ENCODE assay signal across 26 cellular contexts in genomic region chr21:37748351-37748750, GRCh38.
"Had no signal": no experiment of that assay in that cellular context is flagged by ENCODE, and none has a peak within 500 bp of the region (broad histone marks: within the 10 kb centered on the region; RNA-seq: fewer than 3 reads in every experiment).

No MANE protein-coding gene starts in this region.

- H3K4me1 ChIP-seq: body of pancreas, Peyer's patch, SJCRH30 had no signal

- H3K9me3 ChIP-seq: body of pancreas, Peyer's patch, SJCRH30, SK-N-SH had no signal

- H3K27ac ChIP-seq: body of pancreas, Peyer's patch, RWPE1, SJCRH30, VCaP had no signal

- H3K27me3 Mint-ChIP-seq: activated CD4-positive, alpha-beta memory T cell treated with anti-CD3 and anti-CD28 coated beads, Interleukin-2, amount 10 ng/mL, durations not matched to agents 7 days and 5 days; activated naive CD4-positive, alpha-beta T cell treated with anti-CD3 and anti-CD28 coated beads, Interleukin-2, amount 10 ng/mL, durations not matched to agents 7 days and 5 days had no signal

- H3K9ac ChIP-seq: SK-N-SH had no signal

- H3K27me3 ChIP-seq: body of pancreas, Peyer's patch, SJCRH30 had no signal

- DNase-seq: activated CD4-positive, alpha-beta memory T cell treated with anti-CD3 and anti-CD28 coated beads, Interleukin-2, amount 10 ng/mL, durations not matched to agents 7 days and 5 days; activated CD4-positive, alpha-beta T cell treated with anti-CD3 and anti-CD28 coated beads for 36 hours; activated CD4-positive, alpha-beta T cell treated with anti-CD3 and anti-CD28 coated beads, Interleukin-2, amount 50 U/mL, for 1 hour; activated gamma-delta T cell treated with Interleukin-2 at 50 U/mL for 16 hours; activated naive CD4-positive, alpha-beta T cell treated with anti-CD3 and anti-CD28 coated beads, Interleukin-2, amount 10 ng/mL, durations not matched to agents 7 days and 5 days; activated naive CD8-positive, alpha-beta T cell treated with anti-CD3 and anti-CD28 coated beads for 36 hours; activated T-cell treated with anti-CD3 and anti-CD28 coated beads for 4 hours; activated T-cell treated with anti-CD3 and anti-CD28 coated beads, Interleukin-2, amount 50 U/mL, for 48 hours; anterior cingulate cortex; body of pancreas; NCI-H1048; NCI-H146; NCI-H187 treated with DMSO at 0.1 percent for 48 hours; NCI-H2171 treated with DMSO at 0.1 percent for 48 hours; NCI-H226; NCI-H69; NK-92 treated with Interleukin-12 subunit alpha and Interleukin-12 subunit beta, amount 100 ng/mL, for 24 hours; Peyer's patch; Right ventricle myocardium superior; SJCRH30; SK-N-SH; T-helper 1 cell had no signal

- H3K4me3 ChIP-seq: body of pancreas, Peyer's patch, SJCRH30 had no signal

- H3K4me3 Mint-ChIP-seq: activated CD4-positive, alpha-beta memory T cell treated with anti-CD3 and anti-CD28 coated beads, Interleukin-2, amount 10 ng/mL, durations not matched to agents 7 days and 5 days; activated CD4-positive, alpha-beta T cell treated with anti-CD3 and anti-CD28 coated beads for 36 hours; activated naive CD4-positive, alpha-beta T cell treated with anti-CD3 and anti-CD28 coated beads, Interleukin-2, amount 10 ng/mL, durations not matched to agents 7 days and 5 days; activated naive CD8-positive, alpha-beta T cell treated with anti-CD3 and anti-CD28 coated beads for 36 hours; activated T-helper 17 cell treated with anti-CD3 and anti-CD28 coated beads, Interleukin-2, amount 50 U/mL, for 72 hours; central memory CD8-positive, alpha-beta T cell had no signal

- H3K9me3 Mint-ChIP-seq: activated CD4-positive, alpha-beta memory T cell treated with anti-CD3 and anti-CD28 coated beads, Interleukin-2, amount 10 ng/mL, durations not matched to agents 7 days and 5 days; activated naive CD4-positive, alpha-beta T cell treated with anti-CD3 and anti-CD28 coated beads, Interleukin-2, amount 10 ng/mL, durations not matched to agents 7 days and 5 days; activated naive CD8-positive, alpha-beta T cell treated with anti-CD3 and anti-CD28 coated beads for 36 hours; activated T-helper 17 cell treated with anti-CD3 and anti-CD28 coated beads, Interleukin-2, amount 50 U/mL, for 72 hours; central memory CD8-positive, alpha-beta T cell had no signal

- H3K4me1 Mint-ChIP-seq: activated CD4-positive, alpha-beta memory T cell treated with anti-CD3 and anti-CD28 coated beads, Interleukin-2, amount 10 ng/mL, durations not matched to agents 7 days and 5 days; activated CD4-positive, alpha-beta T cell treated with anti-CD3 and anti-CD28 coated beads for 36 hours; activated naive CD4-positive, alpha-beta T cell treated with anti-CD3 and anti-CD28 coated beads, Interleukin-2, amount 10 ng/mL, durations not matched to agents 7 days and 5 days; activated naive CD8-positive, alpha-beta T cell treated with anti-CD3 and anti-CD28 coated beads for 36 hours; activated T-helper 17 cell treated with anti-CD3 and anti-CD28 coated beads, Interleukin-2, amount 50 U/mL, for 72 hours; central memory CD8-positive, alpha-beta T cell had no signal

- H3K36me3 ChIP-seq: Peyer's patch, SJCRH30 had no signal

- H3K4me2 ChIP-seq: SK-N-SH had no signal

- H3K27ac Mint-ChIP-seq: activated CD4-positive, alpha-beta memory T cell treated with anti-CD3 and anti-CD28 coated beads, Interleukin-2, amount 10 ng/mL, durations not matched to agents 7 days and 5 days; activated CD4-positive, alpha-beta T cell treated with anti-CD3 and anti-CD28 coated beads for 36 hours; activated naive CD4-positive, alpha-beta T cell treated with anti-CD3 and anti-CD28 coated beads, Interleukin-2, amount 10 ng/mL, durations not matched to agents 7 days and 5 days; activated naive CD8-positive, alpha-beta T cell treated with anti-CD3 and anti-CD28 coated beads for 36 hours; activated T-helper 17 cell treated with anti-CD3 and anti-CD28 coated beads, Interleukin-2, amount 50 U/mL, for 72 hours had no signal

- H3K36me3 Mint-ChIP-seq: activated naive CD4-positive, alpha-beta T cell treated with anti-CD3 and anti-CD28 coated beads, Interleukin-2, amount 10 ng/mL, durations not matched to agents 7 days and 5 days; activated naive CD8-positive, alpha-beta T cell treated with anti-CD3 and anti-CD28 coated beads for 36 hours had no signal
